In genomic region chr5:36723921-36724320, GRCh38 we compare ENCODE assay signal across 8 cellular contexts.
DNase-seq lines count a peak whose midpoint lies in the region; ATAC-seq, FAIRE-seq and TF ChIP-seq lines count a peak whose summit lies in the region.
"Had no signal": no experiment of that assay in that cellular context is flagged by ENCODE, and none has a peak within 500 bp of the region (broad histone marks: within the 10 kb centered on the region; RNA-seq: fewer than 3 reads in every experiment).

No MANE protein-coding gene starts in this region.

- no peak for TF ChIP-seq EP300 in tibial nerve (IDR thresholded peaks at IDR 0.05)

- H3K4me1 Mint-ChIP-seq in naive thymus-derived CD4-positive, alpha-beta T cell = peaks cover 21 to 38% (median 26%) of the 10 kb centered on the region in 7 donors

- ATAC-seq in GM18867 (IDR thresholded peaks at IDR 0.05; ENCODE audit: unreplicated experiment) (peak; percentile 38), GM21619 (IDR thresholded peaks at IDR 0.05; ENCODE audit: unreplicated experiment) (peak; percentile 46), left colon (no peak)
- ATAC-seq in naive thymus-derived CD4-positive, alpha-beta T cell = peak; percentile 31

- no peaks in the 10 kb centered on the region for H3K36me3 Mint-ChIP-seq in naive thymus-derived CD4-positive, alpha-beta T cell

- intact Hi-C loops in naive thymus-derived CD4-positive, alpha-beta T cell (cut with micrococcal nuclease) = loop anchor here in 1 of 2 donors (10.0 kb wide), 1 partner anchor 391 kb away; no protein-coding TSS in a partner anchor
- intact Hi-C loops in left colon (cut with DNase I, micrococcal nuclease) = no loop called here

- peak overlapping the region; percentile 27 for H3K27ac ChIP-seq in KMS-11
- H3K27ac ChIP-seq in naive thymus-derived CD4-positive, alpha-beta T cell (ENCODE audit: low read depth, low read length) = no peak overlapping the region
- peak overlapping the region in 2 of 4 donors; percentile 42 to 56 for H3K27ac ChIP-seq in tibial nerve

- H3K79me2 ChIP-seq in KMS-11 (ENCODE audit: insufficient read depth, low read depth) = no peaks in the 10 kb centered on the region

- H3K36me3 ChIP-seq in KMS-11 (ENCODE audit: insufficient read depth) (no peaks in the 10 kb centered on the region), tibial nerve (no peaks in the 10 kb centered on the region)
- no peaks in the 10 kb centered on the region for H3K36me3 ChIP-seq in naive thymus-derived CD4-positive, alpha-beta T cell (ENCODE audit: control insufficient read depth in 2 of 3, insufficient read depth in 3 of 3, low read length in 3 of 3)

- POLR2A ChIA-PET in naive thymus-derived CD4-positive, alpha-beta T cell (lab: Charles Lee) = no interaction called here

- H3K4me3 ChIP-seq in KMS-11 (IDR thresholded peaks at IDR 0.05; ENCODE audit: insufficient read depth, low read depth, low read length) (no peak overlapping the region), tibial nerve (no peak overlapping the region)
- H3K4me3 ChIP-seq in naive thymus-derived CD4-positive, alpha-beta T cell (ENCODE audit: low read length) = no peak overlapping the region

- H3K9me3 Mint-ChIP-seq in naive thymus-derived CD4-positive, alpha-beta T cell = no peaks in the 10 kb centered on the region

- no peak for TF ChIP-seq CTCF in KMS-11 (conservative IDR thresholded peaks at IDR 0.05; ENCODE audit: low read depth, low read length)
- TF ChIP-seq CTCF in tibial nerve (IDR thresholded peaks at IDR 0.05) = no peak

- peaks cover 0 to 5% (median 0%) of the 10 kb centered on the region in 5 donors for H3K27me3 Mint-ChIP-seq in naive thymus-derived CD4-positive, alpha-beta T cell

- peaks cover 48% of the 10 kb centered on the region for H3K4me1 ChIP-seq in KMS-11 (ENCODE audit: low read depth, poor library complexity, severe bottlenecking)
- H3K4me1 ChIP-seq in naive thymus-derived CD4-positive, alpha-beta T cell (ENCODE audit: control insufficient read depth in 2 of 2, insufficient read depth in 2 of 2, low read length in 2 of 2) = peaks cover 0 to 2% of the 10 kb centered on the region in 2 donors
- no peaks in the 10 kb centered on the region for H3K4me1 ChIP-seq in tibial nerve

- WGBS in tibial nerve, 2 donors = 61 to 70% methylated on average over 3 of the region's 3 CpGs

- H3K4me3 Mint-ChIP-seq in naive thymus-derived CD4-positive, alpha-beta T cell = peak overlapping the region; percentile 74 to 89 (median 85)

- H3K27me3 ChIP-seq in KMS-11 (ENCODE audit: insufficient read depth, low read depth) = no peaks in the 10 kb centered on the region
- H3K27me3 ChIP-seq in naive thymus-derived CD4-positive, alpha-beta T cell (ENCODE audit: control insufficient read depth in 2 of 2, insufficient read depth in 2 of 2, low read length in 2 of 2) = no peaks in the 10 kb centered on the region
- H3K27me3 ChIP-seq in tibial nerve = no peaks in the 10 kb centered on the region

- H3K27ac Mint-ChIP-seq in naive thymus-derived CD4-positive, alpha-beta T cell = peak overlapping the region in 4 of 9 donors; percentile 62 to 89 (median 78)

- FAIRE-seq in RCC 7860 (lab: Jason Lieb, UNC) = no peak
- FAIRE-seq: kidney had no signal

- H4K20me1 ChIP-seq in KMS-11 (ENCODE audit: insufficient read depth) = no peaks in the 10 kb centered on the region

- H3K9ac ChIP-seq in KMS-11 = no peak overlapping the region

- peak overlapping the region; percentile 51 for H3K4me2 ChIP-seq in KMS-11

- DNase-seq in naive thymus-derived CD4-positive, alpha-beta T cell = no peak
- DNase-seq in RCC 7860 (ENCODE audit: low spot score) = no peak
- no peak for DNase-seq in left colon
- no peak for DNase-seq in tibial nerve (ENCODE audit: low spot score in 2 of 2)
- DNase-seq: kidney had no signal

- H3K9me3 ChIP-seq in naive thymus-derived CD4-positive, alpha-beta T cell (ENCODE audit: control insufficient read depth in 2 of 3, low read length in 3 of 3) = no peaks in the 10 kb centered on the region
- no peaks in the 10 kb centered on the region for H3K9me3 ChIP-seq in tibial nerve

- TF ChIP-seq POLR2A in tibial nerve (IDR thresholded peaks at IDR 0.05) = no peak

- CTCF ChIA-PET in naive thymus-derived CD4-positive, alpha-beta T cell (lab: Charles Lee) = interaction anchor here (0.8 to 1.4 kb wide), 2 partner anchors 10 to 147 kb away, joined by 3 to 4 read pairs; no protein-coding TSS in a partner anchor

- H2AFZ ChIP-seq in KMS-11 (ENCODE audit: low read depth) = peak overlapping the region; percentile 60; the same call in 1 of the 2 replicates
